ENCODE assay signal across 1 cellular context in the genomic region with DNA sequence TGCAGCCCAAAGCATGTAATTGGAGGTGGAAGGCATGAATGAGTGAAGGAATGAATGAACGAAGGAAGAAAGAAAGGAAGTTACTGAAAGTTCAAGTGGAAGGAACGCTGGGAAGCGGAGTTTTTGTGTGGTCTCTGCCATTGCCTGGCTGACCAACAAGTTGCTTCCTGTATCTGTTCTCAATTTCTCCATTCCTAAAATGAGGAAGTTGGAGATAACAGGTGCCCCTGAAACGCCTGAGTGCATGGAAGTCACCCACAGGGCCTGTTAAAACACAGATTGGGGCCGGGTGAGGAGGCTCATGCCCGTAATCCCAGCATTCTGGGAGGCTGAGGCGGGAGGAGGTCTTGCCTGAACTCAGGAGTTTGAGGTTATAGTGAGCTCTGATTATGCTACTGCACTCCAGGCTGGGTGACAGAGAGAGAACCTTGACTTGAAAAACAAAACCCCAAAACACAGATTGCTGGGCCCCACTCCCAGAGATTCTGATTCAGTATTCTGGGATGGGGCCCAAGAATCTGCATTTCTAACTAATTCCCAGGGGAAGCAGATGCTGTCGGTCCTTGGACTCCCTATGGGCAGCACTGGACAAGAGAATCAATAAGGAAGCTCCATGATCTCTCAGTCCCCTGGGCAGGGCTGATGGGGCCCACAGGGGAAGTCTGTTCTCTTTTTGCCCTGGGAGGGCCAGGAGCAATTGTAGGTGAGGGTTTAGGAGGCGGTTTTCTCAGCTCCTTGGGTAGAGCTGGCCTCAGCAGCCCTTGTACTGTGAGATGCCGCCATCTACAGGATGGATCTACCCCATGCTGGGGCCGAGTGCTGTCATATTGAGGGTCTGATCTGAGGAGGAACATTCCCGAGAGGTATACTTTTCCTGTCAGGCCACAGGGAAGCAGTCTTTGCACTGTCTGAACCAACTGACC.
TF ChIP-seq lines count a peak whose summit lies in the region.

No MANE protein-coding gene starts in this region.

TF ChIP-seq in HEK293, 187 proteins besides CTCF, POLR2A, EP300 and RAD21 (continued from another document):
- TF ChIP-seq, protein P1, sequence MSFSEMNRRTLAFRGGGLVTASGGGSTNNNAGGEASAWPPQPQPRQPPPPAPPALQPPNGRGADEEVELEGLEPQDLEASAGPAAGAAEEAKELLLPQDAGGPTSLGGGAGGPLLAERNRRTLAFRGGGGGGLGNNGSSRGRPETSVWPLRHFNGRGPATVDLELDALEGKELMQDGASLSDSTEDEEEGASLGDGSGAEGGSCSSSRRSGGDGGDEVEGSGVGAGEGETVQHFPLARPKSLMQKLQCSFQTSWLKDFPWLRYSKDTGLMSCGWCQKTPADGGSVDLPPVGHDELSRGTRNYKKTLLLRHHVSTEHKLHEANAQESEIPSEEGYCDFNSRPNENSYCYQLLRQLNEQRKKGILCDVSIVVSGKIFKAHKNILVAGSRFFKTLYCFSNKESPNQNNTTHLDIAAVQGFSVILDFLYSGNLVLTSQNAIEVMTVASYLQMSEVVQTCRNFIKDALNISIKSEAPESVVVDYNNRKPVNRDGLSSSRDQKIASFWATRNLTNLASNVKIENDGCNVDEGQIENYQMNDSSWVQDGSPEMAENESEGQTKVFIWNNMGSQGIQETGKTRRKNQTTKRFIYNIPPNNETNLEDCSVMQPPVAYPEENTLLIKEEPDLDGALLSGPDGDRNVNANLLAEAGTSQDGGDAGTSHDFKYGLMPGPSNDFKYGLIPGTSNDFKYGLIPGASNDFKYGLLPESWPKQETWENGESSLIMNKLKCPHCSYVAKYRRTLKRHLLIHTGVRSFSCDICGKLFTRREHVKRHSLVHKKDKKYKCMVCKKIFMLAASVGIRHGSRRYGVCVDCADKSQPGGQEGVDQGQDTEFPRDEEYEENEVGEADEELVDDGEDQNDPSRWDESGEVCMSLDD (tag by site-specific recombination; IDR thresholded peaks at IDR 0.05), result 0 out of 2 replicates have a peak, but pooled peaks have one; percentile 14
- TF ChIP-seq REPIN1 (tag by site-specific recombination; IDR thresholded peaks at IDR 0.05; ENCODE audit: low read depth) (no peak), ZNF677 (tag by site-specific recombination; IDR thresholded peaks at IDR 0.05) (no peak), ZNF654 (tag by site-specific recombination; IDR thresholded peaks at IDR 0.05; ENCODE audit: low read depth) (peak; percentile 82), ZNF354C (tag by site-specific recombination; IDR thresholded peaks at IDR 0.05; ENCODE audit: borderline replicate concordance, low read depth) (no peak), ZNF600 (tag by site-specific recombination; IDR thresholded peaks at IDR 0.05) (peak; percentile 55), ZNF707 (tag by site-specific recombination; IDR thresholded peaks at IDR 0.05) (no peak), GLIS1 (tag by site-specific recombination; IDR thresholded peaks at IDR 0.05) (peak; percentile 48), YY2 (tag by site-specific recombination; IDR thresholded peaks at IDR 0.05) (no peak), ZNF610 (tag by site-specific recombination; IDR thresholded peaks at IDR 0.05; ENCODE audit: borderline replicate concordance) (no peak), ZNF473 (tag by site-specific recombination; IDR thresholded peaks at IDR 0.05) (no peak), KLF16 (tag by site-specific recombination; IDR thresholded peaks at IDR 0.05) (no peak), ZNF571 (tag by site-specific recombination; IDR thresholded peaks at IDR 0.05) (no peak), ZFP69B (tag by site-specific recombination; IDR thresholded peaks at IDR 0.05) (peak; percentile 30; the same call in 1 of the 2 replicates), ZNF621 (tag by site-specific recombination; IDR thresholded peaks at IDR 0.05) (no peak), SETDB1 (IDR thresholded peaks at IDR 0.05; ENCODE audit: insufficient read length, low read length) (no peak), SP7 (tag by site-specific recombination; IDR thresholded peaks at IDR 0.05) (no peak), ZNF274 (IDR thresholded peaks at IDR 0.05; ENCODE audit: low read length) (no peak), ZNF274 (tag by site-specific recombination; IDR thresholded peaks at IDR 0.05; ENCODE audit: borderline replicate concordance) (no peak), ZNF76 (tag by site-specific recombination; IDR thresholded peaks at IDR 0.05; ENCODE audit: borderline replicate concordance, low read depth) (no peak)
- TF ChIP-seq, protein P2, sequence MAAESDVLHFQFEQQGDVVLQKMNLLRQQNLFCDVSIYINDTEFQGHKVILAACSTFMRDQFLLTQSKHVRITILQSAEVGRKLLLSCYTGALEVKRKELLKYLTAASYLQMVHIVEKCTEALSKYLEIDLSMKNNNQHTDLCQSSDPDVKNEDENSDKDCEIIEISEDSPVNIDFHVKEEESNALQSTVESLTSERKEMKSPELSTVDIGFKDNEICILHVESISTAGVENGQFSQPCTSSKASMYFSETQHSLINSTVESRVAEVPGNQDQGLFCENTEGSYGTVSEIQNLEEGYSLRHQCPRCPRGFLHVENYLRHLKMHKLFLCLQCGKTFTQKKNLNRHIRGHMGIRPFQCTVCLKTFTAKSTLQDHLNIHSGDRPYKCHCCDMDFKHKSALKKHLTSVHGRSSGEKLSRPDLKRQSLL (tag by site-specific recombination; IDR thresholded peaks at IDR 0.05), result no peak
- TF ChIP-seq, protein P3, sequence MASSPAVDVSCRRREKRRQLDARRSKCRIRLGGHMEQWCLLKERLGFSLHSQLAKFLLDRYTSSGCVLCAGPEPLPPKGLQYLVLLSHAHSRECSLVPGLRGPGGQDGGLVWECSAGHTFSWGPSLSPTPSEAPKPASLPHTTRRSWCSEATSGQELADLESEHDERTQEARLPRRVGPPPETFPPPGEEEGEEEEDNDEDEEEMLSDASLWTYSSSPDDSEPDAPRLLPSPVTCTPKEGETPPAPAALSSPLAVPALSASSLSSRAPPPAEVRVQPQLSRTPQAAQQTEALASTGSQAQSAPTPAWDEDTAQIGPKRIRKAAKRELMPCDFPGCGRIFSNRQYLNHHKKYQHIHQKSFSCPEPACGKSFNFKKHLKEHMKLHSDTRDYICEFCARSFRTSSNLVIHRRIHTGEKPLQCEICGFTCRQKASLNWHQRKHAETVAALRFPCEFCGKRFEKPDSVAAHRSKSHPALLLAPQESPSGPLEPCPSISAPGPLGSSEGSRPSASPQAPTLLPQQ (tag by site-specific recombination; IDR thresholded peaks at IDR 0.05), result peak; percentile 85
